In genomic region chr13:96822900-96823299, GRCh38 we compare ENCODE assay signal across 7 cellular contexts.
DNase-seq lines count a peak whose midpoint lies in the region; ATAC-seq and TF ChIP-seq lines count a peak whose summit lies in the region.

No MANE protein-coding gene starts in this region.

- no peak overlapping the region for H3K27ac ChIP-seq in prostate gland
- no peak overlapping the region for H3K27ac ChIP-seq in naive thymus-derived CD4-positive, alpha-beta T cell (ENCODE audit: low read depth, low read length)

- peak; percentile 62 for ATAC-seq in GM18870 (IDR thresholded peaks at IDR 0.05; ENCODE audit: unreplicated experiment)
- ATAC-seq in GM18873 (IDR thresholded peaks at IDR 0.05; ENCODE audit: low FRiP score, unreplicated experiment), result no peak
- no peak for ATAC-seq in naive thymus-derived CD4-positive, alpha-beta T cell

- CTCF ChIA-PET in naive thymus-derived CD4-positive, alpha-beta T cell (lab: Charles Lee), result no interaction called here

- no peaks in the 10 kb centered on the region for H3K4me1 ChIP-seq in prostate gland (replicated peaks)
- H3K4me1 ChIP-seq in naive thymus-derived CD4-positive, alpha-beta T cell (ENCODE audit: control insufficient read depth in 2 of 2, insufficient read depth in 2 of 2, low read length in 2 of 2), result no peaks in the 10 kb centered on the region

- H3K4me3 ChIP-seq in choroid plexus epithelial cell (ENCODE audit: low read depth, low read length), result no peak overlapping the region
- no peak overlapping the region for H3K4me3 ChIP-seq in prostate gland
- no peak overlapping the region for H3K4me3 ChIP-seq in naive thymus-derived CD4-positive, alpha-beta T cell (ENCODE audit: low read length)

- no peaks in the 10 kb centered on the region for H3K36me3 Mint-ChIP-seq in naive thymus-derived CD4-positive, alpha-beta T cell

- no peaks in the 10 kb centered on the region for H3K9me3 ChIP-seq in prostate gland
- no peaks in the 10 kb centered on the region for H3K9me3 ChIP-seq in naive thymus-derived CD4-positive, alpha-beta T cell (ENCODE audit: control insufficient read depth in 2 of 3, low read length in 3 of 3)

- POLR2A ChIA-PET in naive thymus-derived CD4-positive, alpha-beta T cell (lab: Charles Lee), result no interaction called here

- no peaks in the 10 kb centered on the region for H3K36me3 ChIP-seq in prostate gland
- H3K36me3 ChIP-seq in naive thymus-derived CD4-positive, alpha-beta T cell (ENCODE audit: control insufficient read depth in 2 of 3, insufficient read depth in 3 of 3, low read length in 3 of 3), result no peaks in the 10 kb centered on the region

- H3K9me3 Mint-ChIP-seq in naive thymus-derived CD4-positive, alpha-beta T cell, result peaks cover 0 to 3% (median 0%) of the 10 kb centered on the region in 11 donors

- H3K27ac Mint-ChIP-seq in naive thymus-derived CD4-positive, alpha-beta T cell, result no peak overlapping the region

- peaks cover 0 to 5% (median 0%) of the 10 kb centered on the region in 7 donors for H3K4me1 Mint-ChIP-seq in naive thymus-derived CD4-positive, alpha-beta T cell

- H3K27me3 ChIP-seq in prostate gland (replicated peaks; ENCODE audit: insufficient read depth), result no peaks in the 10 kb centered on the region
- no peaks in the 10 kb centered on the region for H3K27me3 ChIP-seq in naive thymus-derived CD4-positive, alpha-beta T cell (ENCODE audit: control insufficient read depth in 2 of 2, insufficient read depth in 2 of 2, low read length in 2 of 2)

- intact Hi-C loops in prostate gland (cut with DNase I), result no loop called here
- intact Hi-C loops in naive thymus-derived CD4-positive, alpha-beta T cell (cut with micrococcal nuclease), result no loop called here

- H3K4me3 Mint-ChIP-seq in naive thymus-derived CD4-positive, alpha-beta T cell, result no peak overlapping the region

- peaks cover 0 to 12% (median 0%) of the 10 kb centered on the region in 5 donors for H3K27me3 Mint-ChIP-seq in naive thymus-derived CD4-positive, alpha-beta T cell

- TF ChIP-seq POLR2A in prostate gland (IDR thresholded peaks at IDR 0.05), result no peak

- TF ChIP-seq CTCF in choroid plexus epithelial cell (conservative IDR thresholded peaks at IDR 0.05; ENCODE audit: low read depth, low read length) (peak; percentile 52), prostate gland (IDR thresholded peaks at IDR 0.05) (peak in 3 of 4 experiments; percentile 20 to 28 (median 26))

- DNase-seq in LoVo (ENCODE audit: low spot score) (peak; percentile 6), choroid plexus epithelial cell (ENCODE audit: low read depth) (peak; percentile 26), prostate gland (ENCODE audit: low spot score) (peak; percentile 10), GM03348 (ENCODE audit: low spot score) (no peak)
- DNase-seq in naive thymus-derived CD4-positive, alpha-beta T cell, result no peak

Comparison
In these comparisons a context has a peak if more than half of its experiments do, and no peak if none do; other contexts are left out.
1. DNase-seq: peak in LoVo (single experiment), choroid plexus epithelial cell (single experiment) and prostate gland (single experiment); none in GM03348 (single experiment) and naive thymus-derived CD4-positive, alpha-beta T cell (0 of 9).